ENCODE assay signal across 9 cellular contexts in genomic region chr1:87024936-87025537, GRCh38.
DNase-seq lines count a peak whose midpoint lies in the region; ATAC-seq, FAIRE-seq and TF ChIP-seq lines count a peak whose summit lies in the region.
"Had no signal": no experiment of that assay in that cellular context is flagged by ENCODE, and none has a peak within 500 bp of the region (broad histone marks: within the 10 kb centered on the region; RNA-seq: fewer than 3 reads in every experiment).

No MANE protein-coding gene starts in this region.

- TF ChIP-seq CTCF in AG04449 (IDR thresholded peaks at IDR 0.05; ENCODE audit: insufficient read depth, low read length, missing control alignments) = peak; percentile 60
- peak; percentile 42; the same call in 1 of the 2 replicates for TF ChIP-seq CTCF in GM12875 (IDR thresholded peaks at IDR 0.05; ENCODE audit: borderline replicate concordance, insufficient read depth, low read depth, low read length)
- peak; percentile 48 to 59 (median 52) for TF ChIP-seq CTCF in keratinocyte (optimal IDR thresholded peaks at IDR 0.05 in 1 of 3, IDR thresholded peaks at IDR 0.05 in 1 of 3, conservative IDR thresholded peaks at IDR 0.05 in 1 of 3; ENCODE audit: extremely low read depth in 1 of 3, insufficient read depth in 2 of 3, low read length in 3 of 3)

- no peak overlapping the region for H3K4me2 ChIP-seq in keratinocyte (ENCODE audit: control insufficient read depth, extremely low read depth, insufficient read depth, low read depth, low read length)

- POLR2A ChIA-PET in AG04449 (lab: Yijun Ruan, JAX) = no interaction called here

- no peak overlapping the region for H3K27ac ChIP-seq in keratinocyte (ENCODE audit: control insufficient read depth, insufficient read depth, low read length)

- no peak overlapping the region for H3K4me3 Mint-ChIP-seq in activated T-helper 17 cell treated with anti-CD3 and anti-CD28 coated beads, Interleukin-2, amount 50 U/mL, for 72 hours

- peak; percentile 73 for ATAC-seq in HG02852 (IDR thresholded peaks at IDR 0.05; ENCODE audit: unreplicated experiment)
- peak; percentile 45 for ATAC-seq in activated T-helper 17 cell treated with anti-CD3 and anti-CD28 coated beads, Interleukin-2, amount 50 U/mL, for 72 hours (replicated peaks)

- peak; percentile 53 for FAIRE-seq in keratinocyte (lab: Jason Lieb, UNC)
- FAIRE-seq: frontal cortex had no signal

- H3K4me1 Mint-ChIP-seq in activated T-helper 17 cell treated with anti-CD3 and anti-CD28 coated beads, Interleukin-2, amount 50 U/mL, for 72 hours = peaks cover 5% of the 10 kb centered on the region

- H3K9me3 ChIP-seq in keratinocyte (ENCODE audit: control insufficient read depth, low read depth, low read length) = no peaks in the 10 kb centered on the region

- H3K79me2 ChIP-seq in keratinocyte (ENCODE audit: control insufficient read depth, insufficient read depth, low read length) = no peaks in the 10 kb centered on the region

- H3K36me3 ChIP-seq in keratinocyte (ENCODE audit: control insufficient read depth in 2 of 2, extremely low read depth in 1 of 2, insufficient read depth in 2 of 2, low read length in 2 of 2) = no peaks in the 10 kb centered on the region

- H4K20me1 ChIP-seq in keratinocyte (ENCODE audit: control insufficient read depth, extremely low read depth, insufficient read depth, low read length) = no peaks in the 10 kb centered on the region

- no peaks in the 10 kb centered on the region for H3K4me1 ChIP-seq in keratinocyte (ENCODE audit: control insufficient read depth, extremely low read depth, insufficient read depth, low read length)

- CTCF ChIA-PET in AG04449 (lab: Yijun Ruan, JAX) = interaction anchor here (1.0 kb wide), 3 partner anchors 9 to 16 kb away, joined by 3 to 5 read pairs (median 3); no protein-coding TSS in a partner anchor

- no peak overlapping the region for H2AFZ ChIP-seq in keratinocyte (ENCODE audit: control insufficient read depth, low read length)

- no peaks in the 10 kb centered on the region for H3K9me3 Mint-ChIP-seq in activated T-helper 17 cell treated with anti-CD3 and anti-CD28 coated beads, Interleukin-2, amount 50 U/mL, for 72 hours

- H3K9ac ChIP-seq in keratinocyte (ENCODE audit: control insufficient read depth, extremely low read depth, insufficient read depth, low read length) = no peak overlapping the region

- DNase-seq in AG04449 (ENCODE audit: low read depth, low spot score) (no peak), NCI-H1694 (lab: John Stamatoyannopoulos, UW) (peak; percentile 51), keratinocyte (ENCODE audit: low read depth, low spot score) (no peak), islet precursor cell (no peak)
- DNase-seq in stimulated activated CD4-positive, alpha-beta T cell treated with anti-CD3 and anti-CD28 coated beads, Interleukin-1b, Interleukin-23, amount 100 ng/mL, for 48 hours = no peak

- H3K4me3 ChIP-seq in AG04449 (ENCODE audit: low read depth, low read length) (no peak overlapping the region), GM12875 (ENCODE audit: low read depth, low read length) (no peak overlapping the region), keratinocyte (ENCODE audit: control insufficient read depth in 2 of 3, extremely low read depth in 1 of 3, insufficient read depth in 2 of 3, low read depth in 1 of 3, low read length in 3 of 3) (no peak overlapping the region)

- dilution Hi-C loops in keratinocyte (cut with MboI; ENCODE audit: extremely low pct_ligation_motif_present, low sequenced_read_pairs) = no loop called here

- H3K36me3 Mint-ChIP-seq in activated T-helper 17 cell treated with anti-CD3 and anti-CD28 coated beads, Interleukin-2, amount 50 U/mL, for 72 hours (ENCODE audit: low read depth) = no peaks in the 10 kb centered on the region

- no peak overlapping the region for H3K27ac Mint-ChIP-seq in activated T-helper 17 cell treated with anti-CD3 and anti-CD28 coated beads, Interleukin-2, amount 50 U/mL, for 72 hours

- no peaks in the 10 kb centered on the region for H3K27me3 Mint-ChIP-seq in activated T-helper 17 cell treated with anti-CD3 and anti-CD28 coated beads, Interleukin-2, amount 50 U/mL, for 72 hours

- no peaks in the 10 kb centered on the region for H3K9me1 ChIP-seq in keratinocyte (ENCODE audit: control insufficient read depth, extremely low read depth, insufficient read depth, low read length)

- no peaks in the 10 kb centered on the region for H3K27me3 ChIP-seq in keratinocyte (ENCODE audit: control insufficient read depth, extremely low read depth, insufficient read depth, low read length)
